9 cellular contexts compared by ENCODE assay signal in genomic region chr1:196355206-196355786, GRCh38.
DNase-seq lines count a peak whose midpoint lies in the region; ATAC-seq, FAIRE-seq and TF ChIP-seq lines count a peak whose summit lies in the region.
"Had no signal": no experiment of that assay in that cellular context is flagged by ENCODE, and none has a peak within 500 bp of the region (broad histone marks: within the 10 kb centered on the region; RNA-seq: fewer than 3 reads in every experiment).

No MANE protein-coding gene starts in this region.

- H3K27ac ChIP-seq in A549 (no peak overlapping the region), SK-N-SH (ENCODE audit: low read depth in 2 of 2, low read length in 1 of 2) (no peak overlapping the region), hepatocyte (no peak overlapping the region)
- H3K27ac ChIP-seq: skin epidermis had no signal

- H3K27me3 ChIP-seq in SK-N-SH (ENCODE audit: insufficient read depth) (no peaks in the 10 kb centered on the region), hepatocyte (no peaks in the 10 kb centered on the region)

- FAIRE-seq in A549 (lab: Jason Lieb, UNC) = no peak

- WGBS in A549 (ENCODE audit: missing lambda C conversion rate) = 54% methylated on average over 3 of the region's 3 CpGs
- 92% methylated on average over 3 of the region's 3 CpGs for WGBS in SK-N-SH (ENCODE audit: low lambda C conversion rate)
- 80% methylated on average over 3 of the region's 3 CpGs for whole genome bisulfite sequencing in hepatocyte (ENCODE audit: low lambda C conversion rate, missing lambda C conversion rate)

- peaks cover 0 to 2% of the 10 kb centered on the region in 2 experiments for H3K36me3 ChIP-seq in SK-N-SH (replicated peaks in 1 of 2; ENCODE audit: control insufficient read depth in 1 of 2, insufficient read depth in 2 of 2, low read length in 1 of 2)
- H3K36me3 ChIP-seq in hepatocyte (replicated peaks; ENCODE audit: insufficient read depth, low read depth) = no peaks in the 10 kb centered on the region

- TF ChIP-seq EP300 in A549 (IDR thresholded peaks at IDR 0.05) = no peak
- TF ChIP-seq EP300 in SK-N-SH (IDR thresholded peaks at IDR 0.05; ENCODE audit: borderline replicate concordance in 1 of 2, low read depth in 1 of 2, low read length in 1 of 2) = no peak

- POLR2A ChIA-PET in A549 (lab: Yijun Ruan, JAX) (no interaction called here), SK-N-SH (lab: Yijun Ruan, JAX) (no interaction called here)

- no peak overlapping the region for H3K4me2 ChIP-seq in A549
- no peak overlapping the region for H3K4me2 ChIP-seq in SK-N-SH
- no peak overlapping the region for H3K4me2 ChIP-seq in hepatocyte

- DNase-seq in A549 (ENCODE audit: low read depth in 1 of 2, low spot score in 1 of 2) (peak; percentile 5 to 33), H4 (ENCODE audit: low spot score) (peak; percentile 12), SK-N-SH (peak; percentile 2), hepatocyte (ENCODE audit: low spot score) (peak; percentile 13), NCI-H187 (lab: John Stamatoyannopoulos, UW) (no peak), C1 segment of cervical spinal cord (lab: John Stamatoyannopoulos, UW) (no peak), hippocampal formation (lab: John Stamatoyannopoulos, UW) (no peak)

- TF ChIP-seq CTCF in A549 (IDR thresholded peaks at IDR 0.05) (peak; percentile 58), SK-N-SH (IDR thresholded peaks at IDR 0.05) (peak; percentile 72), hepatocyte (IDR thresholded peaks at IDR 0.05; ENCODE audit: poor library complexity) (peak; percentile 49)

- H3K9ac ChIP-seq in SK-N-SH = no peak overlapping the region

- H3K4me3 ChIP-seq in A549 (no peak overlapping the region), SK-N-SH (ENCODE audit: low read depth in 2 of 2, low read length in 1 of 2) (no peak overlapping the region), hepatocyte (no peak overlapping the region)
- H3K4me3 ChIP-seq: skin epidermis had no signal

- ATAC-seq in A549 (peak in 1 of 2 experiments; percentile 64; a peak in 2 of 6 replicates), GM21390 (IDR thresholded peaks at IDR 0.05; ENCODE audit: unreplicated experiment) (no peak)

- no peaks in the 10 kb centered on the region for H4K20me1 ChIP-seq in SK-N-SH (ENCODE audit: insufficient read depth)
- no peaks in the 10 kb centered on the region for H4K20me1 ChIP-seq in hepatocyte (ENCODE audit: insufficient read depth, poor library complexity, severe bottlenecking)

- H3F3A ChIP-seq in SK-N-SH (replicated peaks; ENCODE audit: insufficient read depth) = no peaks in the 10 kb centered on the region

- H3K9me3 ChIP-seq in A549 (no peaks in the 10 kb centered on the region), SK-N-SH (no peaks in the 10 kb centered on the region), hepatocyte (ENCODE audit: low read depth) (no peaks in the 10 kb centered on the region)

- H3K9me2 ChIP-seq in SK-N-SH (no peaks in the 10 kb centered on the region), hepatocyte (replicated peaks; ENCODE audit: insufficient read depth) (no peaks in the 10 kb centered on the region)

- peak overlapping the region; percentile 14; the same call in 1 of the 2 replicates for H2AFZ ChIP-seq in SK-N-SH (ENCODE audit: low read depth)
- H2AFZ ChIP-seq in hepatocyte = no peak overlapping the region

- no peak for TF ChIP-seq POLR2A in A549 (IDR thresholded peaks at IDR 0.05; ENCODE audit: low read length)

- peak; percentile 63 to 69 for TF ChIP-seq RAD21 in A549 (conservative IDR thresholded peaks at IDR 0.05 in 1 of 2, IDR thresholded peaks at IDR 0.05 in 1 of 2)
- TF ChIP-seq RAD21 in SK-N-SH (IDR thresholded peaks at IDR 0.05; ENCODE audit: low read length) = peak; percentile 65

- H3K79me2 ChIP-seq in SK-N-SH (ENCODE audit: insufficient read depth) (no peaks in the 10 kb centered on the region), hepatocyte (no peaks in the 10 kb centered on the region)

- CTCF ChIA-PET in A549 (lab: Yijun Ruan, JAX) = interaction anchor here (0.6 to 2.3 kb wide), 7 partner anchors 22 to 346 kb away, joined by 3 to 20 read pairs (median 3); no protein-coding TSS in a partner anchor
- CTCF ChIA-PET in SK-N-SH (lab: Yijun Ruan, JAX) = interaction anchor here (0.8 to 3.3 kb wide), 13 partner anchors 9 to 306 kb away, joined by 3 to 26 read pairs (median 3); no protein-coding TSS in a partner anchor

- H3K4me1 ChIP-seq in A549 (no peaks in the 10 kb centered on the region), SK-N-SH (ENCODE audit: control insufficient read depth in 1 of 2, insufficient read depth in 2 of 2, low read depth in 1 of 2, low read length in 1 of 2) (no peaks in the 10 kb centered on the region; a peak in 1 of 4 replicates), hepatocyte (ENCODE audit: insufficient read depth) (no peaks in the 10 kb centered on the region)

TF ChIP-seq in A549, 52 proteins besides CTCF, POLR2A, EP300 and RAD21:
- TF ChIP-seq HMGXB4 (CRISPR knock-in tag; IDR thresholded peaks at IDR 0.05; ENCODE audit: borderline replicate concordance) (no peak), BCL3 (IDR thresholded peaks at IDR 0.05) (no peak), MAFK (IDR thresholded peaks at IDR 0.05; ENCODE audit: partially characterized antibody) (no peak), SMC3 (IDR thresholded peaks at IDR 0.05) (peak; percentile 79)
TF ChIP-seq in A549: peak in this region for 1.

TF ChIP-seq in SK-N-SH, 30 proteins besides CTCF, POLR2A, EP300 and RAD21:
- TF ChIP-seq SMC3 (IDR thresholded peaks at IDR 0.05; ENCODE audit: low read depth, low read length) (peak; percentile 60), EZH2phosphoT487 (IDR thresholded peaks at IDR 0.05; ENCODE audit: borderline replicate concordance, low read depth) (no peak), CHD2 (IDR thresholded peaks at IDR 0.05; ENCODE audit: low read length, partially characterized antibody) (no peak), YY1 (IDR thresholded peaks at IDR 0.05; ENCODE audit: low read depth) (no peak), FOXJ3 (CRISPR knock-in tag; IDR thresholded peaks at IDR 0.05) (no peak)

Comparison
In these comparisons a context has a peak if more than half of its experiments do, and no peak if none do; other contexts are left out.
1. DNase-seq: peak in A549 (2 of 2), H4 (single experiment), SK-N-SH (single experiment) and hepatocyte (single experiment); none in NCI-H187 (0 of 2), C1 segment of cervical spinal cord (0 of 14) and hippocampal formation (0 of 2).
2. Of the 12 proteins assayed by ChIP-seq in both A549 and SK-N-SH: peak only in A549: none; only in SK-N-SH: none; in both: CTCF, RAD21 and SMC3; in neither: 9.
3. Peak in every context shown above with its lines, with median percentiles within 50 percentile points of each other: CTCF ChIP-seq.